In the genomic region with DNA sequence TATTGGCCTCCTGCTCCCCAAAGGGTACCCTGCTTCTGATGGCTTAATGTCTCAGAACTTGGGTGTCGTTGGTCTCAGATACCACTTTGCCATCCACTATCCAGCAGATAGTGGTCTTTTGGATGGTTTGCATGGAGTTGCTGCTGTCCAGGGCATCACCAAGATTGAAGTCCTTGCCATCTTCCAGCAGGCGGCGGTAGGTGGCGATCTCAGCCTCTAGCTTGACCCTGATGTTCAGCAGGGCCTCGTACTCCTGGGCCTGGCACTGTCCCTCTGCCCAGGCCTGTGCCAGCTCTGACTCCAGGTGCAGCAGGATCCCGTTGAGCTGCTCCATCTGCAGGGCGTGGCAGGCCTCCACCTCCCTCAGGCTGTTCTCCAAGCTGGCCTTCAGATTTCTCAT, we compare ENCODE assay signal across 8 cellular contexts. TPM values are rescaled to one million over a fixed set of nuclear protein-coding genes. Genes with fewer than 3 reads are reported as not detected.
DNase-seq lines count a peak whose midpoint lies in the region; ATAC-seq and TF ChIP-seq lines count a peak whose summit lies in the region.
"Not testable (repeated sequence)": the region's sequence is repeated elsewhere in the genome, so short reads cannot be mapped to it uniquely, and the experiment has no call there.

No MANE protein-coding gene starts in this region.

- not testable (repeated sequence) for TF ChIP-seq RAD21 in HCT116 (IDR thresholded peaks at IDR 0.05; ENCODE audit: low read depth)

- intact Hi-C loops in HCT116 (cut with micrococcal nuclease), result loop anchor here (2.0 kb wide), 1 partner anchor 330 kb away; no protein-coding TSS in a partner anchor
- intact Hi-C loops in activated B cell treated with CpG ODN at 0.5 μM for 24 hours (cut with micrococcal nuclease), result loop anchor here (5.0 kb wide), 1 partner anchor 1640 kb away; a partner anchor contains a TSS
- intact Hi-C loops in lower lobe of right lung (cut with DNase I), result not testable (repeated sequence)

- peak in 2 of 3 experiments; percentile 29 to 31; a peak in 3 of 6 replicates for TF ChIP-seq CTCF in HCT116 (IDR thresholded peaks at IDR 0.05 in 2 of 3, conservative IDR thresholded peaks at IDR 0.05 in 1 of 3; ENCODE audit: borderline replicate concordance in 1 of 3, insufficient read depth in 1 of 3, low read depth in 2 of 3, low read length in 2 of 3)
- TF ChIP-seq CTCF in activated B cell treated with CpG ODN at 0.5 μM for 24 hours (IDR thresholded peaks at IDR 0.05); lower lobe of right lung (IDR thresholded peaks at IDR 0.05): not testable (repeated sequence)
- TF ChIP-seq CTCF in brain microvascular endothelial cell (IDR thresholded peaks at IDR 0.05; ENCODE audit: low read depth, low read length, missing control alignments), result peak; percentile 43
- TF ChIP-seq CTCF in fibroblast of the aortic adventitia (IDR thresholded peaks at IDR 0.05; ENCODE audit: insufficient read depth, low read length), result peak; percentile 20
- peak; percentile 35 for TF ChIP-seq CTCF in smooth muscle cell (IDR thresholded peaks at IDR 0.05; ENCODE audit: borderline replicate concordance, insufficient read depth, poor library complexity, severe bottlenecking)

- not testable (repeated sequence) for H3K9me3 Mint-ChIP-seq in CD4-positive, CD25-positive, alpha-beta regulatory T cell; activated B cell treated with CpG ODN at 0.5 μM for 24 hours

- ATAC-seq in CD4-positive, CD25-positive, alpha-beta regulatory T cell (ENCODE audit: low read depth in 2 of 2); HCT116; activated B cell treated with CpG ODN at 0.5 μM for 24 hours (ENCODE audit: low read depth); lower lobe of right lung: not testable (repeated sequence)

- H3F3A ChIP-seq in smooth muscle cell (ENCODE audit: low read depth), result peaks cover 12% of the 10 kb centered on the region

- H3K9me2 ChIP-seq in HCT116 (ENCODE audit: insufficient read depth), result not testable (repeated sequence)

- 57% methylated on average over 7 of the region's 7 CpGs for WGBS in smooth muscle cell (ENCODE audit: low lambda C conversion rate)

- CTCF ChIA-PET in HCT116 (lab: Charles Lee), result interaction anchor here (0.9 to 4.0 kb wide), 5 partner anchors 9 to 370 kb away, joined by 3 to 18 read pairs (median 3); no protein-coding TSS in a partner anchor
- CTCF ChIA-PET in activated B cell treated with CpG ODN at 0.5 μM for 24 hours (lab: Charles Lee), result interaction anchor here (5.3 kb wide), 1 partner anchor 12 kb away, joined by 49 read pairs; no protein-coding TSS in a partner anchor

- POLR2A ChIA-PET in HCT116 (lab: Charles Lee) (interaction anchor here (7.3 kb wide), 1 partner anchor 11 kb away, joined by 128 read pairs; no protein-coding TSS in a partner anchor), activated B cell treated with CpG ODN at 0.5 μM for 24 hours (lab: Charles Lee) (interaction anchor here (6.9 kb wide), 1 partner anchor 12 kb away, joined by 660 read pairs; no protein-coding TSS in a partner anchor)

- not testable (repeated sequence) for H3K27me3 Mint-ChIP-seq in CD4-positive, CD25-positive, alpha-beta regulatory T cell; activated B cell treated with CpG ODN at 0.5 μM for 24 hours

- H3K36me3 Mint-ChIP-seq in CD4-positive, CD25-positive, alpha-beta regulatory T cell, result peaks cover 20% of the 10 kb centered on the region
- peaks cover 30% of the 10 kb centered on the region for H3K36me3 Mint-ChIP-seq in activated B cell treated with CpG ODN at 0.5 μM for 24 hours (ENCODE audit: low read depth)

- H3K9me3 ChIP-seq in CD4-positive, CD25-positive, alpha-beta regulatory T cell (ENCODE audit: control insufficient read depth in 2 of 2, low read length in 2 of 2); HCT116 (ENCODE audit: control insufficient read depth in 1 of 2, insufficient read depth in 1 of 2, low read depth in 1 of 2, low read length in 2 of 2); lower lobe of right lung; smooth muscle cell (replicated peaks; ENCODE audit: low read depth): not testable (repeated sequence)

- in situ Hi-C loops in brain microvascular endothelial cell (cut with HindIII; ENCODE audit: low pct_ligation_motif_present, low sequenced_read_pairs), result not testable (repeated sequence)

- BruUV-seq in HCT116 (replicated peaks; lab: Mats Ljungman, UMichigan), result not testable (repeated sequence)

- TF ChIP-seq POLR2A in HCT116 (IDR thresholded peaks at IDR 0.05; ENCODE audit: borderline replicate concordance, extremely low read depth, insufficient read depth, insufficient read length), result not testable (repeated sequence)

- H3K4me1 ChIP-seq in CD4-positive, CD25-positive, alpha-beta regulatory T cell (ENCODE audit: control insufficient read depth, insufficient read depth, low read length, poor library complexity, severe bottlenecking), result peaks cover 28% of the 10 kb centered on the region
- H3K4me1 ChIP-seq in HCT116 (ENCODE audit: control insufficient read depth in 1 of 2, insufficient read depth in 2 of 2, low read length in 2 of 2) (peaks cover 11 to 21% of the 10 kb centered on the region in 2 experiments), lower lobe of right lung (peaks cover 25% of the 10 kb centered on the region), smooth muscle cell (ENCODE audit: low read depth) (peaks cover 18% of the 10 kb centered on the region)

- not testable (repeated sequence) for H3K4me2 ChIP-seq in HCT116 (ENCODE audit: low read length); smooth muscle cell

- peak overlapping the region; percentile 33 for H3K27ac ChIP-seq in CD4-positive, CD25-positive, alpha-beta regulatory T cell (ENCODE audit: insufficient read depth, low read length, poor library complexity, severe bottlenecking)
- H3K27ac ChIP-seq in HCT116 (ENCODE audit: low read depth, low read length); brain microvascular endothelial cell; lower lobe of right lung; smooth muscle cell (ENCODE audit: low read depth): not testable (repeated sequence)

- not testable (repeated sequence) for DNase-seq in CD4-positive, CD25-positive, alpha-beta regulatory T cell; HCT116 (ENCODE audit: low read depth, low spot score); activated B cell treated with CpG ODN at 0.5 μM for 24 hours; brain microvascular endothelial cell; fibroblast of the aortic adventitia (ENCODE audit: low read depth); smooth muscle cell (lab: John Stamatoyannopoulos, UW; ENCODE audit: unreplicated experiment)
- peak; percentile 27 for DNase-seq in NOMO-1 treated with DMSO at 0.1 percent for 48 hours (lab: John Stamatoyannopoulos, UW; ENCODE audit: unreplicated experiment)
- DNase-seq in lower lobe of right lung, result peak; percentile 64

- H3K4me1 Mint-ChIP-seq in CD4-positive, CD25-positive, alpha-beta regulatory T cell, result peaks cover 0 to 33% (median 22%) of the 10 kb centered on the region in 4 donors
- peaks cover 43% of the 10 kb centered on the region for H3K4me1 Mint-ChIP-seq in activated B cell treated with CpG ODN at 0.5 μM for 24 hours

- H3K79me2 ChIP-seq in HCT116 (ENCODE audit: insufficient read depth, low read length), result peaks cover 23% of the 10 kb centered on the region
- H3K79me2 ChIP-seq in smooth muscle cell (ENCODE audit: low read depth), result peaks cover 21% of the 10 kb centered on the region

- H3K27me3 ChIP-seq in CD4-positive, CD25-positive, alpha-beta regulatory T cell (ENCODE audit: control insufficient read depth, insufficient read depth, low read length); HCT116 (ENCODE audit: insufficient read depth, low read length); brain microvascular endothelial cell (replicated peaks); lower lobe of right lung (ENCODE audit: low read depth); smooth muscle cell (ENCODE audit: low read depth): not testable (repeated sequence)

- RAD21 ChIA-PET in HCT116 (lab: Charles Lee; ENCODE audit: low non-redundant PET in 1 of 2, low total read pairs in 2 of 2, uncharacterized antibody in 2 of 2, unreplicated experiment in 2 of 2), result interaction anchor here (0.7 to 0.9 kb wide), 2 partner anchors 12 to 39 kb away, joined by 3 to 4 read pairs; no protein-coding TSS in a partner anchor

- H3K4me3 ChIP-seq in CD4-positive, CD25-positive, alpha-beta regulatory T cell (ENCODE audit: low read depth, low read length); HCT116 (replicated peaks in 1 of 2; ENCODE audit: low read depth in 1 of 2, low read length in 2 of 2); brain microvascular endothelial cell (ENCODE audit: low read depth, low read length); fibroblast of the aortic adventitia (ENCODE audit: low read depth, low read length); lower lobe of right lung; smooth muscle cell: not testable (repeated sequence)

- peak overlapping the region in 1 of 4 donors; percentile 76 for H3K4me3 Mint-ChIP-seq in CD4-positive, CD25-positive, alpha-beta regulatory T cell
- not testable (repeated sequence) for H3K4me3 Mint-ChIP-seq in activated B cell treated with CpG ODN at 0.5 μM for 24 hours

- peaks cover 12% of the 10 kb centered on the region for H3K36me3 ChIP-seq in CD4-positive, CD25-positive, alpha-beta regulatory T cell (ENCODE audit: control insufficient read depth, insufficient read depth, low read length)
- H3K36me3 ChIP-seq in HCT116 (ENCODE audit: control insufficient read depth in 1 of 2, insufficient read depth in 2 of 2, low read length in 2 of 2), result peaks cover 12 to 16% of the 10 kb centered on the region in 2 experiments; a peak in 3 of 4 replicates
- H3K36me3 ChIP-seq in brain microvascular endothelial cell (replicated peaks), result peaks cover 11% of the 10 kb centered on the region
- H3K36me3 ChIP-seq in lower lobe of right lung, result peaks cover 13% of the 10 kb centered on the region
- peaks cover 11% of the 10 kb centered on the region for H3K36me3 ChIP-seq in smooth muscle cell (ENCODE audit: low read depth)

- H4K20me1 ChIP-seq in HCT116 (ENCODE audit: insufficient read depth) (peaks cover 16% of the 10 kb centered on the region; the same call in 1 of the 2 replicates), smooth muscle cell (ENCODE audit: low read depth) (peaks cover 23% of the 10 kb centered on the region)

- peak overlapping the region; percentile 52 to 72 (median 71) for H3K27ac Mint-ChIP-seq in CD4-positive, CD25-positive, alpha-beta regulatory T cell
- peak overlapping the region; percentile 61 for H3K27ac Mint-ChIP-seq in activated B cell treated with CpG ODN at 0.5 μM for 24 hours

- not testable (repeated sequence) for H2AFZ ChIP-seq in HCT116 (ENCODE audit: low read depth, low read length, poor library complexity, severe bottlenecking); smooth muscle cell (ENCODE audit: low read depth)

- not testable (repeated sequence) for H3K9ac ChIP-seq in HCT116 (ENCODE audit: low read length); smooth muscle cell (ENCODE audit: low read depth)

RNA-seq across cellular contexts. Expression of a gene that starts 2.7 kb away (rescaled TPM):
- 1,080 TPM for total RNA-seq in CD4-positive, CD25-positive, alpha-beta regulatory T cell
- 10 to 100 TPM; 48.7 to 71.3 (median 57.9) TPM for polyA plus RNA-seq in CD4-positive, CD25-positive, alpha-beta regulatory T cell
- total RNA-seq in HCT116 (2021; ENCODE audit: unreplicated experiment), result 96.7 TPM
- 88.6 and 111 TPM in 2 replicates for polyA plus RNA-seq in HCT116 (2012)
- total RNA-seq in activated B cell treated with CpG ODN at 0.5 μM for 24 hours, result 184 and 222 TPM in 2 replicates
- total RNA-seq in fibroblast of the aortic adventitia (ENCODE audit: low replicate concordance), result 86.7 and 138 TPM in 2 replicates
- 133 TPM for total RNA-seq in lower lobe of right lung
- total RNA-seq in smooth muscle cell, result 599 and 780 TPM in 2 replicates
- polyA plus RNA-seq in smooth muscle cell, result 173 and 184 TPM in 2 replicates
